In genomic region chr10:13023754-13024153, GRCh38 we compare ENCODE assay signal across 9 cellular contexts. TPM values are rescaled to one million over a fixed set of nuclear protein-coding genes. Genes with fewer than 3 reads are reported as not detected.
"Had no signal": no experiment of that assay in that cellular context is flagged by ENCODE, and none has a peak within 500 bp of the region (broad histone marks: within the 10 kb centered on the region; RNA-seq: fewer than 3 reads in every experiment).

No MANE protein-coding gene starts in this region.

- ATAC-seq: GM12878 had no signal

- H3K4me3 ChIP-seq: GM12878 had no signal

- FAIRE-seq: G401.6, GM12878, GM12891, GM12892, GM18507, GM19239 had no signal

- DNase-seq: GDM1, GF-D8 had no signal

RNA-seq across cellular contexts. Expression of gene CCDC3, which starts 22.2 kb away (rescaled TPM):
- total RNA-seq: G401 had no signal
- polyA plus RNA-seq: GM12878 had no signal
